ENCODE assay signal across 8 cellular contexts in the genomic region with DNA sequence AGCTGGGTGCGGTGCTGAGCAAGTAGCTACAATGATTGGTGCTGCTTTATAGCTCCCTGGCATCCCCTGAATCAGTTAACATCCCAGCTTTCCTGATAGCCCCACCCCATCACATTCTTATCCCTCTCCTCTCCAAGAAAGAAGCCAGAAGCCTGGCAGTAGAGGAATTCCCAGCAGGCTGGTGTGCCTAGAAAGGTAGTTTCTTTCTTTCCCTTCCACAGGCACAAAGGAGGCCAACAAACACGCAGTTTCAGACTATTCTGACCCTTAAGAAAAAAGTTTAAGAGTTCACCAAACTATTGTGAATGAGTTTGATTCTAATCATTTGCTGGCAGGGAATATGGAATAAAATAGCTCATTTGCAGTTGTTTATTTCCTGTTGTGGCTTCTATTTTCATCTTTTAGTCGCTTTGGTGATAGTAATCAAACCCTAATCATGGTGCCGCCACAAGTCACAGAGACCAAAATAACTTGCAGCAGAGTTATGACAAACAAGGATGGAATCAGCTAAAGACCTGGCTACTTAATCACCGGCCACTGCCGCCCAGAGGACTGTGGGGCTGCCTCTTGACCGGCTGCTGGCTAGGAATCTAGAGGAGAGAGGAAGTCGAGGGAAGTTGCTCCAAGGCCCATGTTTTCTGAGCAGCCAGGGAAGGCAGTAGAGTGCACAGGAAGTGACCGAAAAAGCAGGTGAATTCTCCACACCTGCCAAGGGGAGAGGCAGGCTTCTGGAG. TPM values are rescaled to one million over a fixed set of nuclear protein-coding genes. Genes with fewer than 3 reads are reported as not detected.
A peak's percentile ranks its signal among the peaks of the same experiment; 100 is the strongest.
DNase-seq lines count a peak whose midpoint lies in the region; ATAC-seq and TF ChIP-seq lines count a peak whose summit lies in the region.

No MANE protein-coding gene starts in this region.

- no CpG with 5 or more reads among the region's 9 CpGs for WGBS in mesendoderm (ENCODE audit: extremely low coverage, insufficient coverage, low lambda C conversion rate)

- TF ChIP-seq CTCF in vagina (IDR thresholded peaks at IDR 0.05): no peak

- H2BK5ac ChIP-seq in mesendoderm (ENCODE audit: low read length): no peak overlapping the region

- no peaks in the 10 kb centered on the region for H3K9me3 Mint-ChIP-seq in activated CD4-positive, alpha-beta memory T cell treated with anti-CD3 and anti-CD28 coated beads for 36 hours
- no peaks in the 10 kb centered on the region for H3K9me3 Mint-ChIP-seq in activated CD4-positive, alpha-beta memory T cell treated with anti-CD3 and anti-CD28 coated beads, Interleukin-2, amount 10 ng/mL, durations not matched to agents 7 days and 5 days
- H3K9me3 Mint-ChIP-seq in stimulated activated naive CD8-positive, alpha-beta T cell treated with anti-CD3 and anti-CD28 coated beads, Interleukin-15, amount 100 ng/mL, for 72 hours: no peaks in the 10 kb centered on the region

- no peak for ATAC-seq in stimulated activated naive CD8-positive, alpha-beta T cell treated with anti-CD3 and anti-CD28 coated beads, Interleukin-15, amount 100 ng/mL, for 72 hours
- ATAC-seq in HG03571 (IDR thresholded peaks at IDR 0.05; ENCODE audit: unreplicated experiment): no peak

- H3K23ac ChIP-seq in mesendoderm (ENCODE audit: low read length): no peak overlapping the region

- H3K27me3 ChIP-seq in mesendoderm (ENCODE audit: insufficient read depth, low read length, poor library complexity): no peaks in the 10 kb centered on the region
- no peaks in the 10 kb centered on the region for H3K27me3 ChIP-seq in vagina

- H3K56ac ChIP-seq in mesendoderm (ENCODE audit: low read length): peak overlapping the region; percentile 61

- H3K9ac ChIP-seq in mesendoderm (ENCODE audit: low read length): no peak overlapping the region

- H3K4me1 Mint-ChIP-seq in activated CD4-positive, alpha-beta memory T cell treated with anti-CD3 and anti-CD28 coated beads for 36 hours (ENCODE audit: low read depth): peaks cover 18% of the 10 kb centered on the region
- H3K4me1 Mint-ChIP-seq in activated CD4-positive, alpha-beta memory T cell treated with anti-CD3 and anti-CD28 coated beads, Interleukin-2, amount 10 ng/mL, durations not matched to agents 7 days and 5 days: peaks cover 34% of the 10 kb centered on the region
- peaks cover 21% of the 10 kb centered on the region for H3K4me1 Mint-ChIP-seq in stimulated activated naive CD8-positive, alpha-beta T cell treated with anti-CD3 and anti-CD28 coated beads, Interleukin-15, amount 100 ng/mL, for 72 hours

- H2AK5ac ChIP-seq in mesendoderm (ENCODE audit: low read length): no peak overlapping the region

- H3K4me2 ChIP-seq in mesendoderm (ENCODE audit: low read length): no peak overlapping the region

- no peak overlapping the region for H3K4me3 ChIP-seq in mesendoderm (ENCODE audit: low read length)
- no peak overlapping the region for H3K4me3 ChIP-seq in vagina

- H4K5ac ChIP-seq in mesendoderm (ENCODE audit: low read length): no peak overlapping the region

- no peak overlapping the region for H2BK15ac ChIP-seq in mesendoderm (replicated peaks; ENCODE audit: low read depth)

- no peak overlapping the region for H3K4me3 Mint-ChIP-seq in activated CD4-positive, alpha-beta memory T cell treated with anti-CD3 and anti-CD28 coated beads for 36 hours
- H3K4me3 Mint-ChIP-seq in activated CD4-positive, alpha-beta memory T cell treated with anti-CD3 and anti-CD28 coated beads, Interleukin-2, amount 10 ng/mL, durations not matched to agents 7 days and 5 days: no peak overlapping the region
- no peak overlapping the region for H3K4me3 Mint-ChIP-seq in stimulated activated naive CD8-positive, alpha-beta T cell treated with anti-CD3 and anti-CD28 coated beads, Interleukin-15, amount 100 ng/mL, for 72 hours

- peaks cover 2% of the 10 kb centered on the region for H3K36me3 Mint-ChIP-seq in activated CD4-positive, alpha-beta memory T cell treated with anti-CD3 and anti-CD28 coated beads for 36 hours
- H3K36me3 Mint-ChIP-seq in activated CD4-positive, alpha-beta memory T cell treated with anti-CD3 and anti-CD28 coated beads, Interleukin-2, amount 10 ng/mL, durations not matched to agents 7 days and 5 days (ENCODE audit: low read depth): no peaks in the 10 kb centered on the region

- no peak overlapping the region for H2BK120ac ChIP-seq in mesendoderm (ENCODE audit: low read depth, low read length)

- H3K79me2 ChIP-seq in mesendoderm (ENCODE audit: control insufficient read depth, insufficient read depth, low read length): peaks cover 11% of the 10 kb centered on the region

- no peak for DNase-seq in activated CD4-positive, alpha-beta memory T cell treated with anti-CD3 and anti-CD28 coated beads for 36 hours
- DNase-seq in activated CD4-positive, alpha-beta memory T cell treated with anti-CD3 and anti-CD28 coated beads, Interleukin-2, amount 10 ng/mL, durations not matched to agents 7 days and 5 days: no peak
- peak; percentile 44 for DNase-seq in central memory CD4-positive, alpha-beta T cell
- DNase-seq in mesendoderm: peak; percentile 80
- DNase-seq in vagina (ENCODE audit: extremely low spot score in 2 of 2): no peak
- no peak for DNase-seq in stimulated activated naive CD8-positive, alpha-beta T cell treated with anti-CD3 and anti-CD28 coated beads, Interleukin-15, amount 100 ng/mL, for 72 hours
- no peak for DNase-seq in stimulated activated CD4-positive, alpha-beta T cell treated with anti-CD3 and anti-CD28 coated beads, Interleukin-4, amount 100 ng/mL, for 1 hour

- no peak overlapping the region for H4K8ac ChIP-seq in mesendoderm (ENCODE audit: low read depth, low read length)

- H3K4ac ChIP-seq in mesendoderm (ENCODE audit: low read depth, low read length): peak overlapping the region; percentile 2

- no peak for TF ChIP-seq POLR2A in vagina (IDR thresholded peaks at IDR 0.05)

- H3K18ac ChIP-seq in mesendoderm (ENCODE audit: low read length): no peak overlapping the region

- no peaks in the 10 kb centered on the region for H3K27me3 Mint-ChIP-seq in activated CD4-positive, alpha-beta memory T cell treated with anti-CD3 and anti-CD28 coated beads for 36 hours
- peaks cover 4% of the 10 kb centered on the region for H3K27me3 Mint-ChIP-seq in activated CD4-positive, alpha-beta memory T cell treated with anti-CD3 and anti-CD28 coated beads, Interleukin-2, amount 10 ng/mL, durations not matched to agents 7 days and 5 days
- H3K27me3 Mint-ChIP-seq in stimulated activated naive CD8-positive, alpha-beta T cell treated with anti-CD3 and anti-CD28 coated beads, Interleukin-15, amount 100 ng/mL, for 72 hours: peaks cover 8% of the 10 kb centered on the region

- CTCF ChIA-PET in activated CD4-positive, alpha-beta memory T cell treated with anti-CD3 and anti-CD28 coated beads for 36 hours (lab: Charles Lee): interaction anchor here (1.3 to 1.5 kb wide), 2 partner anchors 179 to 182 kb away, joined by 3 to 5 read pairs; no protein-coding TSS in a partner anchor
- CTCF ChIA-PET in activated CD4-positive, alpha-beta memory T cell treated with anti-CD3 and anti-CD28 coated beads, Interleukin-2, amount 10 ng/mL, durations not matched to agents 7 days and 5 days (lab: Charles Lee): interaction anchor here (0.6 to 1.3 kb wide), 5 partner anchors 16 to 254 kb away, joined by 3 to 4 read pairs (median 3); no protein-coding TSS in a partner anchor

- H3K36me3 ChIP-seq in mesendoderm (ENCODE audit: control insufficient read depth, insufficient read depth, low read length) (no peaks in the 10 kb centered on the region), vagina (no peaks in the 10 kb centered on the region)

- H3K79me1 ChIP-seq in mesendoderm (ENCODE audit: low read length): no peaks in the 10 kb centered on the region

- H3K9me3 ChIP-seq in vagina: no peaks in the 10 kb centered on the region

- H3K27ac Mint-ChIP-seq in activated CD4-positive, alpha-beta memory T cell treated with anti-CD3 and anti-CD28 coated beads for 36 hours: peak overlapping the region; percentile 62
- H3K27ac Mint-ChIP-seq in activated CD4-positive, alpha-beta memory T cell treated with anti-CD3 and anti-CD28 coated beads, Interleukin-2, amount 10 ng/mL, durations not matched to agents 7 days and 5 days: no peak overlapping the region
- H3K27ac Mint-ChIP-seq in stimulated activated naive CD8-positive, alpha-beta T cell treated with anti-CD3 and anti-CD28 coated beads, Interleukin-15, amount 100 ng/mL, for 72 hours: no peak overlapping the region

- H3K4me1 ChIP-seq in mesendoderm (ENCODE audit: control insufficient read depth, low read depth, low read length) (peaks cover 15% of the 10 kb centered on the region), vagina (peaks cover 53% of the 10 kb centered on the region)

- no peak overlapping the region for H3K27ac ChIP-seq in mesendoderm (ENCODE audit: low read depth, low read length)
- peak overlapping the region; percentile 98 for H3K27ac ChIP-seq in vagina

- intact Hi-C loops in activated CD4-positive, alpha-beta memory T cell treated with anti-CD3 and anti-CD28 coated beads for 36 hours (cut with micrococcal nuclease): no loop called here
- intact Hi-C loops in vagina (cut with DNase I): loop anchor here (5.0 to 10.0 kb wide), 2 partner anchors 37 to 271 kb away; no protein-coding TSS in a partner anchor

- POLR2A ChIA-PET in activated CD4-positive, alpha-beta memory T cell treated with anti-CD3 and anti-CD28 coated beads for 36 hours (lab: Charles Lee): no interaction called here
- POLR2A ChIA-PET in activated CD4-positive, alpha-beta memory T cell treated with anti-CD3 and anti-CD28 coated beads, Interleukin-2, amount 10 ng/mL, durations not matched to agents 7 days and 5 days (lab: Charles Lee): interaction anchor here (1.2 to 1.3 kb wide), 2 partner anchors 14 to 18 kb away, joined by 3 read pairs; no protein-coding TSS in a partner anchor

RNA-seq across cellular contexts. Expression of a gene that starts 4.9 kb away (rescaled TPM):
- 10 to 100 TPM; 13.6 to 14.4 TPM for total RNA-seq in activated CD4-positive, alpha-beta memory T cell treated with anti-CD3 and anti-CD28 coated beads for 36 hours
- 10 to 100 TPM; 30.0 to 31.0 TPM for total RNA-seq in activated CD4-positive, alpha-beta memory T cell treated with anti-CD3 and anti-CD28 coated beads, Interleukin-2, amount 10 ng/mL, durations not matched to agents 7 days and 5 days
- polyA plus RNA-seq in mesendoderm (2013, experiment 1 of 2): 25.8 TPM
- 23.8 TPM for polyA plus RNA-seq in mesendoderm (2013, experiment 2 of 2)
- 34.1 TPM for total RNA-seq in vagina

Comparison
In these comparisons a context has a peak if more than half of its experiments do, and no peak if none do; other contexts are left out.
1. DNase-seq: peak in central memory CD4-positive, alpha-beta T cell (single experiment) and mesendoderm (single experiment); none in activated CD4-positive, alpha-beta memory T cell treated with anti-CD3 and anti-CD28 coated beads for 36 hours (single experiment), activated CD4-positive, alpha-beta memory T cell treated with anti-CD3 and anti-CD28 coated beads, Interleukin-2, amount 10 ng/mL, durations not matched to agents 7 days and 5 days (single experiment), vagina (0 of 2), stimulated activated naive CD8-positive, alpha-beta T cell treated with anti-CD3 and anti-CD28 coated beads, Interleukin-15, amount 100 ng/mL, for 72 hours (0 of 2) and stimulated activated CD4-positive, alpha-beta T cell treated with anti-CD3 and anti-CD28 coated beads, Interleukin-4, amount 100 ng/mL, for 1 hour (single experiment).